ENCODE assay signal across 13 cellular contexts in the genomic region with DNA sequence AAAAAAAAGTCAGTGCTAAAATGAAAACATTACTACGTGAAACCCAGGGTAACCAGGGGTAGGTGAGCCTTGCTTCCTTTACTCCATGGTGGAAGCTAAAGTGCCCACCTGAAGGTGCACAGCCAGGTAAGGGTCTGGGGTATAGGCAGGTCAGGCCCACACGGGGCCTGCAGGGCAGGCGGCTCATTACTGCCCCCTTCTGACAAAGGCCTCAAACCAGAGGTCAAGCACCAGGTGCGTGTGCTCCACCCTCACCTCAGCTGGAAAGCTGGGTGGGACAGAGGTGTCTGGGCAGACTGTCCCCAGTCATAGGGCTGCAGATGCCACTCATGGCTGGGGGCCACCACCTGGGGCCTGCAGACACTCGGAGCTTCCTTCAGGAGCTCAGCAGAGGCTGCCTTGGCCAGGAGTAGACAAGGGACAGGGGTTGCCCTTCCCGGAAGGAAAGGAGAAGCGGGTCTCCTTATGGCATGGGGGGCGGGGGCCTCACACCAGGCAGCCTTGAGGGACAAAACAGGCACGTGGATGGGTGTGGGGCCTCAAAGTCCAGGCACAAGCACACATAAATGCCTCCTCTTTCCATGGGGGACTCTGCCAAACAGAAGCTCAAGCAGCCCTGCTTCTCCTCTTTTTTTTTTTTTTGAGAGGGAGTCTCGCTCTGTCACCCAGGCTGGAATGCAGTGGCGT. TPM values are rescaled to one million over a fixed set of nuclear protein-coding genes. Genes with fewer than 3 reads are reported as not detected.
DNase-seq lines count a peak whose midpoint lies in the region; ATAC-seq and TF ChIP-seq lines count a peak whose summit lies in the region.
"Had no signal": no experiment of that assay in that cellular context is flagged by ENCODE, and none has a peak within 500 bp of the region (broad histone marks: within the 10 kb centered on the region; RNA-seq: fewer than 3 reads in every experiment).

No MANE protein-coding gene starts in this region.

- peak in 1 of 2 experiments; percentile 4 for TF ChIP-seq CTCF in Caco-2 (IDR thresholded peaks at IDR 0.05; ENCODE audit: insufficient read depth in 1 of 2, low read depth in 1 of 2, low read length in 1 of 2, severe bottlenecking in 1 of 2, unreplicated experiment in 1 of 2)
- TF ChIP-seq CTCF in HCT116 (IDR thresholded peaks at IDR 0.05 in 2 of 3, conservative IDR thresholded peaks at IDR 0.05 in 1 of 3; ENCODE audit: borderline replicate concordance in 1 of 3, insufficient read depth in 1 of 3, low read depth in 2 of 3, low read length in 2 of 3) = peak in 2 of 3 experiments; percentile 50 to 58; a peak in 5 of 6 replicates
- TF ChIP-seq CTCF in brain microvascular endothelial cell (IDR thresholded peaks at IDR 0.05; ENCODE audit: low read depth, low read length, missing control alignments) = peak; percentile 46
- peak; percentile 27 for TF ChIP-seq CTCF in neural crest cell (conservative IDR thresholded peaks at IDR 0.05)

- H3K9ac ChIP-seq in HCT116 (ENCODE audit: low read length) = no peak overlapping the region

- peaks cover 77% of the 10 kb centered on the region for H3K79me2 ChIP-seq in HCT116 (ENCODE audit: insufficient read depth, low read length)

- no peaks in the 10 kb centered on the region for H3K9me3 ChIP-seq in Caco-2
- no peaks in the 10 kb centered on the region for H3K9me3 ChIP-seq in HCT116 (ENCODE audit: control insufficient read depth in 1 of 2, insufficient read depth in 1 of 2, low read depth in 1 of 2, low read length in 2 of 2)

- POLR2A ChIA-PET in Caco-2 (lab: Charles Lee) (interaction anchor here (0.6 kb wide), 1 partner anchor 83 kb away, joined by 3 read pairs; no protein-coding TSS in a partner anchor), HCT116 (lab: Charles Lee) (no interaction called here)

- no peak overlapping the region for H3K4me3 Mint-ChIP-seq in Caco-2 (ENCODE audit: unreplicated experiment)
- H3K4me3 Mint-ChIP-seq in neural crest cell = no peak overlapping the region

- CTCF ChIA-PET in Caco-2 (lab: Charles Lee) = no interaction called here
- CTCF ChIA-PET in HCT116 (lab: Charles Lee) = interaction anchor here (0.7 to 1.5 kb wide), 4 partner anchors 10 to 111 kb away, joined by 3 to 5 read pairs (median 4); no protein-coding TSS in a partner anchor

- H3K4me3 ChIP-seq in Caco-2 (ENCODE audit: low read depth, low read length) (no peak overlapping the region), HCT116 (replicated peaks in 1 of 2; ENCODE audit: low read depth in 1 of 2, low read length in 2 of 2) (no peak overlapping the region), brain microvascular endothelial cell (ENCODE audit: low read depth, low read length) (no peak overlapping the region)

- no peaks in the 10 kb centered on the region for H3K9me3 Mint-ChIP-seq in Caco-2 (ENCODE audit: unreplicated experiment)
- H3K9me3 Mint-ChIP-seq in neural crest cell = no peaks in the 10 kb centered on the region

- RAD21 ChIA-PET in HCT116 (lab: Charles Lee; ENCODE audit: low non-redundant PET in 1 of 2, low total read pairs in 2 of 2, uncharacterized antibody in 2 of 2, unreplicated experiment in 2 of 2) = no interaction called here

- no TSS peak for BruUV-seq in Caco-2 (replicated peaks; lab: Mats Ljungman, UMichigan)
- no TSS peak for BruUV-seq in HCT116 (replicated peaks; lab: Mats Ljungman, UMichigan)

- H3K36me3 Mint-ChIP-seq in Caco-2 (ENCODE audit: insufficient read depth, unreplicated experiment) (peaks cover 37% of the 10 kb centered on the region), neural crest cell (ENCODE audit: low read depth) (no peaks in the 10 kb centered on the region)
- H3K36me3 Mint-ChIP-seq: activated naive CD8-positive, alpha-beta T cell had no signal

- no peaks in the 10 kb centered on the region for H3K27me3 ChIP-seq in Caco-2 (replicated peaks; ENCODE audit: control insufficient read depth, insufficient read depth, low read length)
- no peaks in the 10 kb centered on the region for H3K27me3 ChIP-seq in HCT116 (ENCODE audit: insufficient read depth, low read length)
- no peaks in the 10 kb centered on the region for H3K27me3 ChIP-seq in brain microvascular endothelial cell (replicated peaks)

- no peaks in the 10 kb centered on the region for H3K9me2 ChIP-seq in HCT116 (ENCODE audit: insufficient read depth)

- H3K4me2 ChIP-seq in HCT116 (ENCODE audit: low read length) = peak overlapping the region; percentile 27; the same call in 1 of the 2 replicates

- H3K4me1 ChIP-seq in Caco-2 = peaks cover 72% of the 10 kb centered on the region
- peaks cover 56 to 77% of the 10 kb centered on the region in 2 experiments for H3K4me1 ChIP-seq in HCT116 (ENCODE audit: control insufficient read depth in 1 of 2, insufficient read depth in 2 of 2, low read length in 2 of 2)

- H3K27ac Mint-ChIP-seq in Caco-2 (ENCODE audit: unreplicated experiment) (peak overlapping the region; percentile 66), neural crest cell (ENCODE audit: unreplicated experiment) (no peak overlapping the region)

- H3K36me3 ChIP-seq in Caco-2 (ENCODE audit: control insufficient read depth, insufficient read depth, low read length) (peaks cover 1% of the 10 kb centered on the region), HCT116 (ENCODE audit: control insufficient read depth in 1 of 2, insufficient read depth in 2 of 2, low read length in 2 of 2) (no peaks in the 10 kb centered on the region), brain microvascular endothelial cell (replicated peaks) (no peaks in the 10 kb centered on the region)

- intact Hi-C loops in Caco-2 (cut with micrococcal nuclease; ENCODE audit: unreplicated experiment) = no loop called here
- intact Hi-C loops in HCT116 (cut with micrococcal nuclease) = no loop called here

- H3K27ac ChIP-seq in HCT116 (ENCODE audit: low read depth, low read length) (peak overlapping the region; percentile 13; the same call in 1 of the 2 replicates), brain microvascular endothelial cell (no peak overlapping the region)
- H3K27ac ChIP-seq: HL-60 had no signal

- H3K27me3 Mint-ChIP-seq in Caco-2 (ENCODE audit: insufficient read depth, unreplicated experiment) (no peaks in the 10 kb centered on the region), neural crest cell (ENCODE audit: low read depth) (no peaks in the 10 kb centered on the region)
- H3K27me3 Mint-ChIP-seq: activated naive CD8-positive, alpha-beta T cell had no signal

- no peak for TF ChIP-seq RAD21 in HCT116 (IDR thresholded peaks at IDR 0.05; ENCODE audit: low read depth)

- no peak for TF ChIP-seq POLR2A in HCT116 (IDR thresholded peaks at IDR 0.05; ENCODE audit: borderline replicate concordance, extremely low read depth, insufficient read depth, insufficient read length)

- peaks cover 27% of the 10 kb centered on the region for H3K4me1 Mint-ChIP-seq in Caco-2 (ENCODE audit: low read depth, unreplicated experiment)
- peaks cover 41% of the 10 kb centered on the region for H3K4me1 Mint-ChIP-seq in neural crest cell

- H2AFZ ChIP-seq in HCT116 (ENCODE audit: low read depth, low read length, poor library complexity, severe bottlenecking) = no peak overlapping the region

- DNase-seq in Caco-2 = peak in 1 of 2 experiments; percentile 23
- no peak for DNase-seq in HCT116 (ENCODE audit: low read depth, low spot score)
- no peak for DNase-seq in brain microvascular endothelial cell
- no peak for DNase-seq in neural crest cell (ENCODE audit: low read depth, low spot score)
- DNase-seq in DMS114 treated with DMSO at 0.1 percent for 48 hours (lab: John Stamatoyannopoulos, UW; ENCODE audit: unreplicated experiment) = no peak
- DNase-seq: activated CD4-positive, alpha-beta T cell treated with anti-CD3 and anti-CD28 coated beads for 4 hours; kidney; NCI-H1694 treated with DMSO at 0.1 percent for 48 hours had no signal

- in situ Hi-C loops in brain microvascular endothelial cell (cut with HindIII; ENCODE audit: low pct_ligation_motif_present, low sequenced_read_pairs) = no loop called here

- H4K20me1 ChIP-seq in HCT116 (ENCODE audit: insufficient read depth) = no peaks in the 10 kb centered on the region

- peak; percentile 52 for ATAC-seq in HCT116
- ATAC-seq in GM21526 (IDR thresholded peaks at IDR 0.05; ENCODE audit: low FRiP score, unreplicated experiment) = no peak
- ATAC-seq in HG03108 (IDR thresholded peaks at IDR 0.05; ENCODE audit: unreplicated experiment) = no peak
- ATAC-seq in HG03135 (IDR thresholded peaks at IDR 0.05; ENCODE audit: unreplicated experiment) = no peak

TF ChIP-seq in HCT116, 20 proteins besides CTCF, POLR2A, EP300 and RAD21 (continues in another document):
- no peak for TF ChIP-seq ZFX (IDR thresholded peaks at IDR 0.05)
- TF ChIP-seq ZNF274 (IDR thresholded peaks at IDR 0.05; ENCODE audit: low read depth, low read length) = no peak
- no peak for TF ChIP-seq SRF (IDR thresholded peaks at IDR 0.05; ENCODE audit: low read depth)
- no peak for TF ChIP-seq POLR2AphosphoS5 (IDR thresholded peaks at IDR 0.05; ENCODE audit: low read depth, low read length)
- TF ChIP-seq TCF7L2 (IDR thresholded peaks at IDR 0.05; ENCODE audit: borderline replicate concordance, extremely low read depth, insufficient read depth, insufficient read length) = no peak
- TF ChIP-seq, protein P1, sequence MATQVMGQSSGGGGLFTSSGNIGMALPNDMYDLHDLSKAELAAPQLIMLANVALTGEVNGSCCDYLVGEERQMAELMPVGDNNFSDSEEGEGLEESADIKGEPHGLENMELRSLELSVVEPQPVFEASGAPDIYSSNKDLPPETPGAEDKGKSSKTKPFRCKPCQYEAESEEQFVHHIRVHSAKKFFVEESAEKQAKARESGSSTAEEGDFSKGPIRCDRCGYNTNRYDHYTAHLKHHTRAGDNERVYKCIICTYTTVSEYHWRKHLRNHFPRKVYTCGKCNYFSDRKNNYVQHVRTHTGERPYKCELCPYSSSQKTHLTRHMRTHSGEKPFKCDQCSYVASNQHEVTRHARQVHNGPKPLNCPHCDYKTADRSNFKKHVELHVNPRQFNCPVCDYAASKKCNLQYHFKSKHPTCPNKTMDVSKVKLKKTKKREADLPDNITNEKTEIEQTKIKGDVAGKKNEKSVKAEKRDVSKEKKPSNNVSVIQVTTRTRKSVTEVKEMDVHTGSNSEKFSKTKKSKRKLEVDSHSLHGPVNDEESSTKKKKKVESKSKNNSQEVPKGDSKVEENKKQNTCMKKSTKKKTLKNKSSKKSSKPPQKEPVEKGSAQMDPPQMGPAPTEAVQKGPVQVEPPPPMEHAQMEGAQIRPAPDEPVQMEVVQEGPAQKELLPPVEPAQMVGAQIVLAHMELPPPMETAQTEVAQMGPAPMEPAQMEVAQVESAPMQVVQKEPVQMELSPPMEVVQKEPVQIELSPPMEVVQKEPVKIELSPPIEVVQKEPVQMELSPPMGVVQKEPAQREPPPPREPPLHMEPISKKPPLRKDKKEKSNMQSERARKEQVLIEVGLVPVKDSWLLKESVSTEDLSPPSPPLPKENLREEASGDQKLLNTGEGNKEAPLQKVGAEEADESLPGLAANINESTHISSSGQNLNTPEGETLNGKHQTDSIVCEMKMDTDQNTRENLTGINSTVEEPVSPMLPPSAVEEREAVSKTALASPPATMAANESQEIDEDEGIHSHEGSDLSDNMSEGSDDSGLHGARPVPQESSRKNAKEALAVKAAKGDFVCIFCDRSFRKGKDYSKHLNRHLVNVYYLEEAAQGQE (IDR thresholded peaks at IDR 0.05; ENCODE audit: low read depth) = no peak
- TF ChIP-seq CBX3 (IDR thresholded peaks at IDR 0.05; ENCODE audit: low read depth) = no peak

RNA-seq across cellular contexts. Expression of a gene that starts 36.2 kb away (rescaled TPM):
- total RNA-seq in Caco-2 (2022) (179 and 221 TPM in 2 replicates), HCT116 (2021; ENCODE audit: unreplicated experiment) (162 TPM), neural crest cell (107 and 110 TPM in 2 replicates)
- polyA plus RNA-seq in HCT116 (2012) = 206 TPM in 2 replicates
